ENCODE assay signal across 8 cellular contexts in the genomic region with DNA sequence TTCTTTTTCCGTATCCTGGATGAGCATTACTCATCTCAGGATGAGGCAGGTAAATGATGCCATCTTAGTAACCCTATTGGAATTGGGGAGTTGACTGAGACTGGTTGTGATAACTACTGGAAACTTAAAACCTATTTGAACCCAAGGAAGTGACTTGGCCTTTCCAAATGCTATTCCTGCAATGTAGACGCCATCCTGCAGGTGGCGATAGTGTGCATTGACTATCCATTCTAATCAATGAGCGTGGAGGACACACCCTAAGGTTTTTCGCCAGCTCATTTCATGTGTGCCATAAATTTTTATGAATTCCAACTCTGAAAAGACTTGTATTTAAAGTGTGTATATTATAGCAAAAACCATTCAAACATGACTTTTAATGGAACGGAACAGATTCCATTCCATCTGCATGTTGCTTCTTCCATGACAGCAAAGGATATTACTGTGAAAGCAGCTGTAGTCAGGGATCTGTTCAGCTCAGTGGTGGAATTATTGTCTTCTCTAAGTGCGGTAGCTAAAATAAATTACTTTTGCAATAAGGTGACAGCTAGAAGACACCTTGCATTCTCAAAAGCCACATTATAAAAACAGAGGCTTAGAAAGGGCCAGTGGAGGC. TPM values are rescaled to one million over a fixed set of nuclear protein-coding genes. Genes with fewer than 3 reads are reported as not detected.
DNase-seq lines count a peak whose midpoint lies in the region; TF ChIP-seq lines count a peak whose summit lies in the region.
"Had no signal": no experiment of that assay in that cellular context is flagged by ENCODE, and none has a peak within 500 bp of the region (broad histone marks: within the 10 kb centered on the region; RNA-seq: fewer than 3 reads in every experiment).

No MANE protein-coding gene starts in this region.

- H3K4me1 Mint-ChIP-seq in progenitor cell of endocrine pancreas (ENCODE audit: low read depth) = peaks cover 13% of the 10 kb centered on the region

- H3K9me3 Mint-ChIP-seq in progenitor cell of endocrine pancreas (ENCODE audit: low read depth) = peaks cover 8% of the 10 kb centered on the region

- H3K36me3 Mint-ChIP-seq in progenitor cell of endocrine pancreas (ENCODE audit: insufficient read depth) = peaks cover 25% of the 10 kb centered on the region

- H3K9me3 ChIP-seq in Loucy (ENCODE audit: insufficient read depth, low read depth, low read length) (peaks cover 11% of the 10 kb centered on the region), mammary epithelial cell (replicated peaks; ENCODE audit: insufficient read depth, low read length) (no peaks in the 10 kb centered on the region)

- peak; percentile 16 for DNase-seq in mammary epithelial cell
- DNase-seq in progenitor cell of endocrine pancreas (ENCODE audit: low spot score, unreplicated experiment) = no peak
- DNase-seq in NCI-H1930 (lab: John Stamatoyannopoulos, UW) = no peak
- DNase-seq in NCI-H1105 (lab: John Stamatoyannopoulos, UW) = no peak
- no peak for DNase-seq in stimulated activated naive CD4-positive, alpha-beta T cell treated with Interleukin-2 at 50 U/mL for 16 hours (lab: John Stamatoyannopoulos, UW)
- DNase-seq: activated B cell treated with CpG ODN at 0.5 μM for 24 hours had no signal

- no peaks in the 10 kb centered on the region for H3K27me3 Mint-ChIP-seq in progenitor cell of endocrine pancreas
- H3K27me3 Mint-ChIP-seq: activated B cell treated with CpG ODN at 0.5 μM for 24 hours had no signal

- H3K4me3 ChIP-seq in Loucy (ENCODE audit: low read length, poor library complexity, severe bottlenecking) = no peak overlapping the region
- no peak overlapping the region for H3K4me3 ChIP-seq in mammary epithelial cell (replicated peaks in 1 of 3; ENCODE audit: insufficient read depth in 1 of 3, low read depth in 2 of 3, low read length in 3 of 3)

- H3K4me1 ChIP-seq in Loucy (ENCODE audit: insufficient read depth, low read length, poor library complexity, severe bottlenecking) = no peaks in the 10 kb centered on the region
- no peaks in the 10 kb centered on the region for H3K4me1 ChIP-seq in mammary epithelial cell (ENCODE audit: insufficient read depth, low read length)

- H3K27ac Mint-ChIP-seq in progenitor cell of endocrine pancreas = no peak overlapping the region
- H3K27ac Mint-ChIP-seq: activated B cell treated with CpG ODN at 0.5 μM for 24 hours had no signal

- H3F3A ChIP-seq in Loucy (ENCODE audit: low read depth) = no peaks in the 10 kb centered on the region

- H3K36me3 ChIP-seq in Loucy (ENCODE audit: insufficient read depth, low read length) (no peaks in the 10 kb centered on the region), mammary epithelial cell (ENCODE audit: insufficient read depth, low read length) (no peaks in the 10 kb centered on the region)

- no peaks in the 10 kb centered on the region for H4K20me1 ChIP-seq in Loucy (ENCODE audit: insufficient read depth, low read length, poor library complexity, severe bottlenecking)
- no peaks in the 10 kb centered on the region for H4K20me1 ChIP-seq in mammary epithelial cell (ENCODE audit: insufficient read depth, low read length)

- intact Hi-C loops in mammary epithelial cell (cut with micrococcal nuclease) = loop anchor here (10.0 kb wide), 1 partner anchor 281 kb away; no protein-coding TSS in a partner anchor

- no peak overlapping the region for H3K4me2 ChIP-seq in Loucy (ENCODE audit: low read depth, low read length, poor library complexity, severe bottlenecking)
- H3K4me2 ChIP-seq in mammary epithelial cell (ENCODE audit: insufficient read depth, low read depth, low read length) = no peak overlapping the region

- H3K9me2 ChIP-seq in Loucy (replicated peaks; ENCODE audit: low read depth, low read length) = no peaks in the 10 kb centered on the region

- H2AFZ ChIP-seq in Loucy (ENCODE audit: low read length) (no peak overlapping the region), mammary epithelial cell (ENCODE audit: low read depth, low read length) (no peak overlapping the region)

- CTCF ChIA-PET in mammary epithelial cell (lab: Charles Lee; ENCODE audit: low non-redundant PET) = interaction anchor here (0.6 kb wide), 1 partner anchor 272 kb away, joined by 3 read pairs; no protein-coding TSS in a partner anchor

- in situ Hi-C loops in mammary epithelial cell (cut with MboI; ENCODE audit: low sequenced_read_pairs in 2 of 2) = no loop called here

- no peak overlapping the region for H3K27ac ChIP-seq in mammary epithelial cell (ENCODE audit: insufficient read depth, low read depth, low read length)

- WGBS in mammary epithelial cell (ENCODE audit: low coverage, missing lambda C conversion rate) = 46% methylated on average over 7 of the region's 7 CpGs

- H3K9ac ChIP-seq in Loucy (ENCODE audit: low read depth, low read length, poor library complexity, severe bottlenecking) (no peak overlapping the region), mammary epithelial cell (ENCODE audit: insufficient read depth, low read length) (no peak overlapping the region)

- BruUV-seq in mammary epithelial cell (replicated peaks; lab: Mats Ljungman, UMichigan) = no TSS peak

- dilution Hi-C loops in mammary epithelial cell (cut with HindIII; ENCODE audit: low sequenced_read_pairs) = no loop called here

- H3K4me3 Mint-ChIP-seq in progenitor cell of endocrine pancreas (ENCODE audit: low read depth) = no peak overlapping the region
- H3K4me3 Mint-ChIP-seq: activated B cell treated with CpG ODN at 0.5 μM for 24 hours had no signal

- H3K79me2 ChIP-seq in Loucy (ENCODE audit: insufficient read depth, low read length) = no peaks in the 10 kb centered on the region
- no peaks in the 10 kb centered on the region for H3K79me2 ChIP-seq in mammary epithelial cell (ENCODE audit: insufficient read depth, low read length)

- H3K27me3 ChIP-seq in Loucy (ENCODE audit: insufficient read depth, low read length, poor library complexity, severe bottlenecking) (no peaks in the 10 kb centered on the region), mammary epithelial cell (ENCODE audit: insufficient read depth, low read length) (no peaks in the 10 kb centered on the region)

- TF ChIP-seq CTCF in GM12872 (IDR thresholded peaks at IDR 0.05; ENCODE audit: insufficient read depth, low read depth, low read length) (peak; percentile 74), Loucy (conservative IDR thresholded peaks at IDR 0.05; ENCODE audit: low read length) (peak; percentile 89), mammary epithelial cell (conservative IDR thresholded peaks at IDR 0.05 in 1 of 2, IDR thresholded peaks at IDR 0.05 in 1 of 2; ENCODE audit: extremely low read depth in 1 of 2, insufficient read depth in 1 of 2, low read depth in 1 of 2, low read length in 2 of 2) (peak; percentile 59 to 73), progenitor cell of endocrine pancreas (IDR thresholded peaks at IDR 0.05; ENCODE audit: unreplicated experiment) (peak; percentile 59)

RNA-seq across cellular contexts. Expression of a gene that starts 55.3 kb away (rescaled TPM):
- total RNA-seq in mammary epithelial cell = under 1 TPM; 0.17 to 0.24 TPM
- 0.12 TPM for polyA plus RNA-seq in mammary epithelial cell
- not detected for polyA minus RNA-seq in mammary epithelial cell
- total RNA-seq in progenitor cell of endocrine pancreas = 6.6 and 10.7 TPM in 2 replicates
